27 cellular contexts compared by ENCODE assay signal in genomic region chr13:104532131-104532530, GRCh38.
"Had no signal": no experiment of that assay in that cellular context is flagged by ENCODE, and none has a peak within 500 bp of the region (broad histone marks: within the 10 kb centered on the region; RNA-seq: fewer than 3 reads in every experiment).

No MANE protein-coding gene starts in this region.

- H3K27me3 ChIP-seq: ovary, right atrium auricular region, spleen, suprapubic skin, tibial artery, upper lobe of right lung had no signal

- H3K36me3 Mint-ChIP-seq: mesothelial cell of epicardium; naive B cell; natural killer cell; stimulated activated effector memory CD8-positive, alpha-beta T cell treated with anti-CD3 and anti-CD28 coated beads, Interleukin-12 subunit alpha, Interleukin-12 subunit beta, amount 100 ng/mL, for 72 hours had no signal

- H3K4me1 ChIP-seq: left ventricle myocardium inferior, right atrium auricular region, spleen, suprapubic skin, tibial artery, upper lobe of right lung had no signal

- H3K4me3 Mint-ChIP-seq: immature natural killer cell; mesothelial cell of epicardium; naive B cell; natural killer cell; nephron progenitor cell; stimulated activated effector memory CD8-positive, alpha-beta T cell treated with anti-CD3 and anti-CD28 coated beads, Interleukin-12 subunit alpha, Interleukin-12 subunit beta, amount 100 ng/mL, for 72 hours; stimulated activated naive CD8-positive, alpha-beta T cell treated with anti-CD3 and anti-CD28 coated beads, Interleukin-15, Interleukin-2, amounts not matched to agents 100 ng/mL and 50 ng/mL, for 24 hours had no signal

- ATAC-seq: natural killer cell; sciatic nerve; stimulated activated effector memory CD8-positive, alpha-beta T cell treated with anti-CD3 and anti-CD28 coated beads, Interleukin-12 subunit alpha, Interleukin-12 subunit beta, amount 100 ng/mL, for 72 hours; upper lobe of right lung had no signal

- H3K9me3 Mint-ChIP-seq: nephron progenitor cell had no signal

- DNase-seq: hypothalamus; immature natural killer cell; kidney; left ventricle myocardium inferior; mesendoderm; naive B cell; natural killer cell; nephron progenitor cell; ovary; spleen; stimulated activated CD4-positive, alpha-beta T cell treated with anti-CD3 and anti-CD28 coated beads, Interleukin-4, amount 100 ng/mL, for 24 hours; stimulated activated naive CD4-positive, alpha-beta T cell; tibial artery; trophoblast cell; upper lobe of right lung had no signal

- H3K36me3 ChIP-seq: left ventricle myocardium inferior, ovary, right atrium auricular region, spleen, suprapubic skin, thoracic aorta, tibial artery, upper lobe of right lung had no signal

- H3K27me3 Mint-ChIP-seq: naive B cell; progenitor cell of endocrine pancreas; stimulated activated naive CD8-positive, alpha-beta T cell treated with anti-CD3 and anti-CD28 coated beads, Interleukin-15, Interleukin-2, amounts not matched to agents 100 ng/mL and 50 ng/mL, for 24 hours had no signal

- H3K4me1 Mint-ChIP-seq: immature natural killer cell; naive B cell; natural killer cell; nephron progenitor cell; stimulated activated effector memory CD8-positive, alpha-beta T cell treated with anti-CD3 and anti-CD28 coated beads, Interleukin-12 subunit alpha, Interleukin-12 subunit beta, amount 100 ng/mL, for 72 hours had no signal

- H3K27ac Mint-ChIP-seq: immature natural killer cell; mesothelial cell of epicardium; naive B cell; natural killer cell; nephron progenitor cell; progenitor cell of endocrine pancreas; stimulated activated effector memory CD8-positive, alpha-beta T cell treated with anti-CD3 and anti-CD28 coated beads, Interleukin-12 subunit alpha, Interleukin-12 subunit beta, amount 100 ng/mL, for 72 hours; stimulated activated naive CD8-positive, alpha-beta T cell treated with anti-CD3 and anti-CD28 coated beads, Interleukin-15, Interleukin-2, amounts not matched to agents 100 ng/mL and 50 ng/mL, for 24 hours had no signal

- H3K27ac ChIP-seq: left ventricle myocardium inferior, ovary, right atrium auricular region, skin epidermis, spleen, suprapubic skin, thoracic aorta, tibial artery, upper lobe of right lung had no signal

- H3K9me3 ChIP-seq: left ventricle myocardium inferior, ovary, right atrium auricular region, spleen, suprapubic skin, thoracic aorta, tibial artery, upper lobe of right lung had no signal

- FAIRE-seq: islet of Langerhans, urothelium cell line had no signal

- H3K4me3 ChIP-seq: left ventricle myocardium inferior, lung, ovary, right atrium auricular region, skin epidermis, spleen, suprapubic skin, thoracic aorta, tibial artery, upper lobe of right lung had no signal
